4 cellular contexts compared by ENCODE assay signal in the genomic region with DNA sequence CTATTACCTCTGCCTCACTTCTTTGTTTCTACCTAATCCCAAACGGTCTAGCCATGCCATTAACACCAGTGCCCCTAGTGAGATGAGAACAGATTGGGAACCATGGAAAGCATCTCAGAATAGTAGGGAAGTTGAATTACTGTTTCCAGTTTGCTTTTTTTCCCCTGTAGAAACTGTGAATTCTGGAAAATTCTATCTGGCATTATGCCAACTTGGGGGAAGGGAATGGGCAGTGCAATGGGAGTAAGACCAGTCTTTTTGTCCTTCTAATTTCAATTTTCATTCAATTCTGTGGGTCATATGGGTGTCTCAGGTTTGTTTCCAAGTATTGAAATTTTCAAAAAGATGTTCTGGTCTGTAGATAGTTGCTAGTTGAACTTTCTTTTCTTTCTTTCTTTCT.
TF ChIP-seq lines count a peak whose summit lies in the region.

No MANE protein-coding gene starts in this region.

TF ChIP-seq in HepG2, 621 proteins besides CTCF, POLR2A, EP300 and RAD21:
- TF ChIP-seq LCORL (IDR thresholded peaks at IDR 0.05) (peak; percentile 92), LCORL (CRISPR knock-in tag; IDR thresholded peaks at IDR 0.05) (no peak), PTBP1 (IDR thresholded peaks at IDR 0.05; ENCODE audit: low read depth, low read length, poor library complexity, severe bottlenecking) (no peak)

TF ChIP-seq in Ishikawa, 13 proteins besides CTCF, POLR2A, EP300 and RAD21:
- TF ChIP-seq FOXM1 (IDR thresholded peaks at IDR 0.05; ENCODE audit: borderline replicate concordance, low read depth) (no peak), NFIC (IDR thresholded peaks at IDR 0.05) (peak; percentile 30; the same call in 1 of the 2 replicates)

TF ChIP-seq in K562, 482 proteins besides CTCF, POLR2A, EP300 and RAD21:
- TF ChIP-seq YBX1 (IDR thresholded peaks at IDR 0.05) (no peak), RBM34 (IDR thresholded peaks at IDR 0.05; ENCODE audit: borderline replicate concordance, insufficient read depth, low read length) (no peak), NFIC (IDR thresholded peaks at IDR 0.05) (peak; percentile 64)
- TF ChIP-seq, protein P1, sequence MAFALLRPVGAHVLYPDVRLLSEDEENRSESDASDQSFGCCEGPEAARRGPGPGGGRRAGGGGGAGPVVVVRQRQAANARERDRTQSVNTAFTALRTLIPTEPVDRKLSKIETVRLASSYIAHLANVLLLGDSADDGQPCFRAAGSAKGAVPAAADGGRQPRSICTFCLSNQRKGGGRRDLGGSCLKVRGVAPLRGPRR (CRISPR knock-in tag; IDR thresholded peaks at IDR 0.05), result no peak

TF ChIP-seq in H1, 55 proteins besides CTCF, POLR2A, EP300 and RAD21:
- TF ChIP-seq NANOG (IDR thresholded peaks at IDR 0.05; ENCODE audit: insufficient read depth, low read depth, low read length, poor library complexity, severe bottlenecking) (no peak), SP1 (IDR thresholded peaks at IDR 0.05; ENCODE audit: low read depth, low read length) (no peak), POLR2AphosphoS5 (IDR thresholded peaks at IDR 0.05; ENCODE audit: low read depth, low read length) (no peak), CBX5 (IDR thresholded peaks at IDR 0.05; ENCODE audit: low read depth, low read length) (no peak)
